ENCODE assay signal across 10 cellular contexts in the genomic region with DNA sequence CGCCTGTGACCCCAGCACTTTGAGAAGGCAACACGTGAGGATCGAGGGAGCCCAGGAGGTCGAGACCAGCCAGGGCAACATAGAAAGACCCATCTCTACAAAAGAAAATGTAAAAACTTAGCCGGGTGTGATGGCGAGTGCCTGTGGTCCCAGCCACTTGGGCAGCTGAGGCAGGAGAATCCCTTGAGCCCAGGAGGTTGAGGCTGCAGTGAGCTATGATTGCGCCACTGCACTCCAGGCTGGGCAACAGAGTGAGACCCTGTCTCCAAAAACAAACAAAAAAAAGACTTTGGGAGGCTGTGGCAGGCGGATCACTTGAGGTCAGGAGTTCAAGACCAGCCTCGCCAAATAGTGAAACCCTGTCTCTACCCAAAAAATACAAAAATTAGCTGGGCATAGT. TPM values are rescaled to one million over a fixed set of nuclear protein-coding genes. Genes with fewer than 3 reads are reported as not detected.
A peak's percentile ranks its signal among the peaks of the same experiment; 100 is the strongest.
DNase-seq lines count a peak whose midpoint lies in the region; ATAC-seq, FAIRE-seq and TF ChIP-seq lines count a peak whose summit lies in the region.
"Not testable (repeated sequence)": the region's sequence is repeated elsewhere in the genome, so short reads cannot be mapped to it uniquely, and the experiment has no call there.
"Had no signal": no experiment of that assay in that cellular context is flagged by ENCODE, and none has a peak within 500 bp of the region (broad histone marks: within the 10 kb centered on the region; RNA-seq: fewer than 3 reads in every experiment).

No MANE protein-coding gene starts in this region.

- not testable (repeated sequence) for H3K27me3 Mint-ChIP-seq in nephron progenitor cell (ENCODE audit: low read depth, poor library complexity); type B pancreatic cell

- not testable (repeated sequence) for H3K4me3 ChIP-seq in HEK293 (ENCODE audit: low read depth, low read length); K562; kidney (ENCODE audit: low read length in 2 of 2)
- peak overlapping the region; percentile 54; the same call in 1 of the 2 replicates for H3K4me3 ChIP-seq in PC-9

- peaks cover 70% of the 10 kb centered on the region for H3K4me1 Mint-ChIP-seq in nephron progenitor cell
- H3K4me1 Mint-ChIP-seq in type B pancreatic cell (ENCODE audit: unreplicated experiment), result peaks cover 26% of the 10 kb centered on the region

- H3K27ac ChIP-seq in HEK293 (ENCODE audit: extremely low read depth, low read depth, low read length); K562 (ENCODE audit: extremely low read depth, low read depth, low read length): not testable (repeated sequence)
- H3K27ac ChIP-seq in PC-9 (peak overlapping the region; percentile 81), kidney (ENCODE audit: low read depth in 2 of 2, low read length in 2 of 2) (peak overlapping the region; percentile 41 to 67)

- peak overlapping the region; percentile 73 for H3K4me2 ChIP-seq in PC-9
- not testable (repeated sequence) for H3K4me2 ChIP-seq in K562 (ENCODE audit: insufficient read depth, low read length)

- peaks cover 21% of the 10 kb centered on the region; the same call in 1 of the 2 replicates for H3F3A ChIP-seq in PC-9 (ENCODE audit: insufficient read depth, low read depth)

- not testable (repeated sequence) for H4K20me1 ChIP-seq in PC-9 (ENCODE audit: insufficient read depth); K562 (replicated peaks; ENCODE audit: control insufficient read depth, insufficient read depth, low read length)

- not testable (repeated sequence) for H2AFZ ChIP-seq in PC-9; K562 (ENCODE audit: low read depth, low read length)

- TF ChIP-seq CTCF in HEK293 (tag by site-specific recombination; IDR thresholded peaks at IDR 0.05); PC-9 (conservative IDR thresholded peaks at IDR 0.05); K562 (IDR thresholded peaks at IDR 0.05 in 2 of 3, conservative IDR thresholded peaks at IDR 0.05 in 1 of 3; ENCODE audit: insufficient read depth in 2 of 3, low read depth in 1 of 3, low read length in 3 of 3); kidney (IDR thresholded peaks at IDR 0.05; ENCODE audit: borderline replicate concordance, extremely low read depth, insufficient read depth); nephron progenitor cell (IDR thresholded peaks at IDR 0.05); type B pancreatic cell (conservative IDR thresholded peaks at IDR 0.05): not testable (repeated sequence)

- POLR2A ChIA-PET in HEK293 (lab: Yijun Ruan, JAX) (interaction anchor here (1.1 kb wide), 1 partner anchor 280 kb away, joined by 4 read pairs; no protein-coding TSS in a partner anchor), PC-9 (lab: Charles Lee; ENCODE audit: unreplicated experiment) (interaction anchor here (0.6 kb wide), 1 partner anchor 26 kb away, joined by 3 read pairs; no protein-coding TSS in a partner anchor), K562 (lab: Yijun Ruan, JAX) (interaction anchor here (0.7 to 1.1 kb wide), 2 partner anchors 286 to 311 kb away, joined by 3 to 4 read pairs; a partner anchor contains a TSS)

- not testable (repeated sequence) for TF ChIP-seq RAD21 in K562 (CRISPR knock-in tag; conservative IDR thresholded peaks at IDR 0.05 in 1 of 2, IDR thresholded peaks at IDR 0.05 in 1 of 2)

- intact Hi-C loops in PC-9 (cut with micrococcal nuclease; ENCODE audit: unreplicated experiment); K562 (cut with micrococcal nuclease); kidney (cut with DNase I): not testable (repeated sequence)

- H3K9me1 ChIP-seq in K562 (ENCODE audit: control insufficient read depth, insufficient read depth, low read length), result not testable (repeated sequence)

- H3K9ac ChIP-seq in K562 (ENCODE audit: insufficient read depth in 1 of 2, low read depth in 2 of 2, low read length in 2 of 2), result peak overlapping the region in 1 of 2 experiments; percentile 47; a peak in 1 of 4 replicates
- H3K9ac ChIP-seq in kidney (ENCODE audit: low read length in 2 of 2), result not testable (repeated sequence)

- not testable (repeated sequence) for DNase-seq in PC-9; K562 (ENCODE audit: extremely low read depth in 1 of 4, low spot score in 3 of 4); kidney; nephron progenitor cell; type B pancreatic cell (ENCODE audit: extremely low spot score, unreplicated experiment)

- not testable (repeated sequence) for H3K4me1 ChIP-seq in HEK293 (ENCODE audit: control insufficient read depth, insufficient read depth, low read length)
- H3K4me1 ChIP-seq in PC-9 (replicated peaks; ENCODE audit: insufficient read depth) (peaks cover 56% of the 10 kb centered on the region), K562 (replicated peaks in 1 of 2; ENCODE audit: control insufficient read depth in 2 of 2, insufficient read depth in 2 of 2, low read length in 2 of 2) (peaks cover 69 to 97% of the 10 kb centered on the region in 2 experiments), kidney (ENCODE audit: control insufficient read depth in 1 of 2, insufficient read depth in 1 of 2, low read depth in 1 of 2, low read length in 2 of 2) (peaks cover 5 to 33% of the 10 kb centered on the region in 2 donors)

- FAIRE-seq in K562 (lab: Jason Lieb, UNC); kidney (lab: Jason Lieb, UNC): not testable (repeated sequence)

- CTCF ChIA-PET in HEK293 (lab: Yijun Ruan, JAX), result interaction anchor here (0.6 kb wide), 1 partner anchor 20 kb away, joined by 3 read pairs; no protein-coding TSS in a partner anchor
- CTCF ChIA-PET in PC-9 (lab: Charles Lee); K562 (lab: Yijun Ruan, JAX; ENCODE audit: low intra/inter-chr PET ratio): not testable (repeated sequence)

- TF ChIP-seq EP300 in K562 (IDR thresholded peaks at IDR 0.05; ENCODE audit: low read length), result not testable (repeated sequence)

- H3K9me2 ChIP-seq in PC-9 (ENCODE audit: insufficient read depth), result not testable (repeated sequence)

- WGBS in K562 (ENCODE audit: insufficient coverage, low coverage, missing lambda C conversion rate), result 85% methylated on average over 8 of the region's 9 CpGs

- H3K36me3 ChIP-seq in HEK293 (ENCODE audit: control insufficient read depth in 2 of 2, insufficient read depth in 1 of 2, low read length in 2 of 2) (peaks cover 0 to 12% of the 10 kb centered on the region in 2 experiments; a peak in 1 of 3 replicates), K562 (ENCODE audit: control insufficient read depth, insufficient read depth, low read length) (peaks cover 37% of the 10 kb centered on the region; the same call in 1 of the 3 replicates)
- H3K36me3 ChIP-seq in PC-9 (ENCODE audit: low read depth); kidney (ENCODE audit: control insufficient read depth in 1 of 2, insufficient read depth in 2 of 2, low read length in 2 of 2): not testable (repeated sequence)

- H3K9me3 ChIP-seq in HEK293 (ENCODE audit: control insufficient read depth, insufficient read depth, low read depth, low read length); PC-9 (ENCODE audit: insufficient read depth, low read depth); K562 (replicated peaks; ENCODE audit: control insufficient read depth, insufficient read depth, low read depth, low read length); kidney (ENCODE audit: control insufficient read depth in 1 of 2, low read length in 2 of 2): not testable (repeated sequence)

- H3K79me2 ChIP-seq in PC-9 (ENCODE audit: low read depth), result not testable (repeated sequence)
- H3K79me2 ChIP-seq in K562 (ENCODE audit: control insufficient read depth, insufficient read depth, low read length), result peaks cover 73% of the 10 kb centered on the region

- H3K27me3 ChIP-seq in PC-9 (ENCODE audit: insufficient read depth, low read depth); K562 (ENCODE audit: control insufficient read depth in 2 of 2, insufficient read depth in 2 of 2, low read length in 2 of 2): not testable (repeated sequence)

- not testable (repeated sequence) for H3K36me3 Mint-ChIP-seq in nephron progenitor cell (ENCODE audit: low read depth); type B pancreatic cell

- not testable (repeated sequence) for H3K9me3 Mint-ChIP-seq in nephron progenitor cell, type B pancreatic cell

- TSS peak; percentile 54 for BruUV-seq in PC-9 (replicated peaks; lab: Mats Ljungman, UMichigan)
- not testable (repeated sequence) for BruUV-seq in K562 (replicated peaks; lab: Mats Ljungman, UMichigan)

- ATAC-seq in K562, result not testable (repeated sequence)

- in situ Hi-C loops in K562 (cut with MboI), result not testable (repeated sequence)

- not testable (repeated sequence) for TF ChIP-seq POLR2A in K562 (conservative IDR thresholded peaks at IDR 0.05)

- not testable (repeated sequence) for H3K4me3 Mint-ChIP-seq in nephron progenitor cell
- peak overlapping the region; percentile 52 for H3K4me3 Mint-ChIP-seq in type B pancreatic cell

- H3K27ac Mint-ChIP-seq in nephron progenitor cell, result peak overlapping the region; percentile 61
- H3K27ac Mint-ChIP-seq in type B pancreatic cell, result peak overlapping the region; percentile 90

RNA-seq across cellular contexts. Expression of a gene that starts 26.6 kb away (rescaled TPM):
- 61.5 and 95.3 TPM in 2 replicates for total RNA-seq in PC-9 (2021)
- total RNA-seq in K562 (2011; cell fraction: chromatin; rRNA removed; ENCODE audit: low replicate concordance), result 32.2 and 119 TPM in 2 replicates
- 140 and 174 TPM in 2 replicates for total RNA-seq in K562 (2011; cell fraction: nucleolus; rRNA removed)
- total RNA-seq in K562 (2011; cell fraction: nucleoplasm; rRNA removed), result 50.0 and 55.1 TPM in 2 replicates
- 181 and 210 TPM in 2 replicates for total RNA-seq in K562 (2014; rRNA removed)
- total RNA-seq in K562 (2014; rRNA removed; fragmentation: Illumina TruSeq; extraction: Trizol), result 13.0 and 15.5 TPM in 2 replicates
- total RNA-seq in K562 (2015; rRNA removed; fragmentation: Illumina TruSeq; extraction: Trizol), result 37.6 and 45.0 TPM in 2 replicates
- 128 and 134 TPM in 2 replicates for total RNA-seq in K562 (2021)
- 30.1 and 47.8 TPM in 2 replicates for polyA plus RNA-seq in K562 (2011; rRNA removed)
- 62.1 and 244 TPM in 2 replicates for polyA plus RNA-seq in K562 (2011; cell fraction: cytosol; rRNA removed)
- polyA plus RNA-seq in K562 (2011; cell fraction: nucleus; rRNA removed), result 137 and 203 TPM in 2 replicates
- polyA plus RNA-seq in K562 (2012), result 73.6 and 92.2 TPM in 2 replicates
- 16.3 and 52.9 TPM in 2 replicates for polyA plus RNA-seq in K562 (2014; fragmentation: Illumina TruSeq; extraction: Trizol)
- 1 to 10 TPM in 1 of 2 experiments, under 1 TPM in 1; 0.65 to 1.1 TPM for polyA plus RNA-seq in K562 (2014; fragmentation: Nextera tagmentation; extraction: Ambion mirVana)
- 106 and 130 TPM in 2 replicates for polyA plus RNA-seq in K562 (2014; rRNA removed)
- 17.0 and 26.0 TPM in 2 replicates for polyA minus RNA-seq in K562 (2011; rRNA and poly(A)+ RNA removed)
- 90.0 and 91.8 TPM in 2 replicates for polyA minus RNA-seq in K562 (2011; cell fraction: cytosol; rRNA and poly(A)+ RNA removed)
- polyA minus RNA-seq in K562 (2011; cell fraction: nucleus; rRNA and poly(A)+ RNA removed), result 52.1 and 52.4 TPM in 2 replicates
- total RNA-seq in kidney, result 40.3 TPM
- polyA plus RNA-seq in kidney (ENCODE audit: insufficient read depth, low read depth, low replicate concordance), result 77.2 TPM
- 59.5 and 65.4 TPM in 2 replicates for total RNA-seq in type B pancreatic cell (ENCODE audit: low replicate concordance)

RNA-seq across cellular contexts. Expression of a gene that starts 31.7 kb away (rescaled TPM):
- 9.2 and 10.7 TPM in 2 replicates for total RNA-seq in PC-9 (2021)
- 89.0 and 254 TPM in 2 replicates for total RNA-seq in K562 (2011; cell fraction: chromatin; rRNA removed; ENCODE audit: low replicate concordance)
- 180 and 206 TPM in 2 replicates for total RNA-seq in K562 (2011; cell fraction: nucleolus; rRNA removed)
- 120 and 121 TPM in 2 replicates for total RNA-seq in K562 (2011; cell fraction: nucleoplasm; rRNA removed)
- total RNA-seq in K562 (2014; rRNA removed), result 55.2 and 62.0 TPM in 2 replicates
- total RNA-seq in K562 (2014; rRNA removed; fragmentation: Illumina TruSeq; extraction: Trizol), result 14.8 and 16.4 TPM in 2 replicates
- total RNA-seq in K562 (2015; rRNA removed; fragmentation: Illumina TruSeq; extraction: Trizol), result 39.0 and 41.3 TPM in 2 replicates
- 97.2 and 118 TPM in 2 replicates for total RNA-seq in K562 (2021)
- 27.9 and 44.1 TPM in 2 replicates for polyA plus RNA-seq in K562 (2011; rRNA removed)
- 43.2 and 88.8 TPM in 2 replicates for polyA plus RNA-seq in K562 (2011; cell fraction: cytosol; rRNA removed)
- 58.8 and 128 TPM in 2 replicates for polyA plus RNA-seq in K562 (2011; cell fraction: nucleus; rRNA removed)
- polyA plus RNA-seq in K562 (2012), result 49.0 and 52.3 TPM in 2 replicates
- polyA plus RNA-seq in K562 (2014; fragmentation: Illumina TruSeq; extraction: Trizol), result 31.2 and 62.4 TPM in 2 replicates
- polyA plus RNA-seq in K562 (2014; fragmentation: Nextera tagmentation; extraction: Ambion mirVana), result 1 to 10 TPM; 1.4 to 2.0 TPM
- polyA plus RNA-seq in K562 (2014; rRNA removed), result 31.0 and 46.7 TPM in 2 replicates
- 36.2 and 53.3 TPM in 2 replicates for polyA minus RNA-seq in K562 (2011; rRNA and poly(A)+ RNA removed)
- 119 and 167 TPM in 2 replicates for polyA minus RNA-seq in K562 (2011; cell fraction: cytosol; rRNA and poly(A)+ RNA removed)
- polyA minus RNA-seq in K562 (2011; cell fraction: nucleus; rRNA and poly(A)+ RNA removed), result 45.8 and 47.4 TPM in 2 replicates
- 16.9 TPM for total RNA-seq in kidney
- polyA plus RNA-seq in kidney (ENCODE audit: insufficient read depth, low read depth, low replicate concordance), result 5.6 TPM
- total RNA-seq in type B pancreatic cell (ENCODE audit: low replicate concordance), result 83.0 and 124 TPM in 2 replicates

RNA-seq across cellular contexts. Expression of a gene that starts 40.4 kb away (rescaled TPM):
- not detected in 2 replicates for total RNA-seq in PC-9 (2021)
- total RNA-seq in K562 (2011; cell fraction: chromatin; rRNA removed; ENCODE audit: low replicate concordance), result 13.9 and 50.0 TPM in 2 replicates
- total RNA-seq in K562 (2011; cell fraction: nucleolus; rRNA removed), result 79.5 and 104 TPM in 2 replicates
- total RNA-seq in K562 (2011; cell fraction: nucleoplasm; rRNA removed), result 29.6 and 30.1 TPM in 2 replicates
- 19.3 and 26.7 TPM in 2 replicates for total RNA-seq in K562 (2014; rRNA removed)
- 0.80 and 1.1 TPM in 2 replicates for total RNA-seq in K562 (2014; rRNA removed; fragmentation: Illumina TruSeq; extraction: Trizol)
- 2.0 and 2.7 TPM in 2 replicates for total RNA-seq in K562 (2015; rRNA removed; fragmentation: Illumina TruSeq; extraction: Trizol)
- 36.2 and 39.4 TPM in 2 replicates for total RNA-seq in K562 (2021)
- 2.8 and 6.3 TPM in 2 replicates for polyA plus RNA-seq in K562 (2011; rRNA removed)
- 4.3 and 59.2 TPM in 2 replicates for polyA plus RNA-seq in K562 (2011; cell fraction: cytosol; rRNA removed)
- 36.4 and 172 TPM in 2 replicates for polyA plus RNA-seq in K562 (2011; cell fraction: nucleus; rRNA removed)
- polyA plus RNA-seq in K562 (2012), result 6.9 and 23.9 TPM in 2 replicates
- 0.37 and 2.7 TPM in 2 replicates for polyA plus RNA-seq in K562 (2014; fragmentation: Illumina TruSeq; extraction: Trizol)
- polyA plus RNA-seq in K562 (2014; fragmentation: Nextera tagmentation; extraction: Ambion mirVana), result under 1 TPM; 0.55 to 0.75 TPM
- 17.3 and 26.8 TPM in 2 replicates for polyA plus RNA-seq in K562 (2014; rRNA removed)
- 0.30 and 1.8 TPM in 2 replicates for polyA minus RNA-seq in K562 (2011; rRNA and poly(A)+ RNA removed)
- polyA minus RNA-seq in K562 (2011; cell fraction: cytosol; rRNA and poly(A)+ RNA removed), result 5.8 and 14.1 TPM in 2 replicates
- 5.8 and 22.6 TPM in 2 replicates for polyA minus RNA-seq in K562 (2011; cell fraction: nucleus; rRNA and poly(A)+ RNA removed)
- 0.69 TPM for total RNA-seq in kidney
- polyA plus RNA-seq in kidney (ENCODE audit: insufficient read depth, low read depth, low replicate concordance), result not detected
- 1.2 and 2.2 TPM in 2 replicates for total RNA-seq in type B pancreatic cell (ENCODE audit: low replicate concordance)
- total RNA-seq: A673, H4 had no signal

RNA-seq across cellular contexts. Expression of a gene that starts 42.6 kb away (rescaled TPM):
- total RNA-seq in PC-9 (2021), result 0.11 and 0.13 TPM in 2 replicates
- total RNA-seq in K562 (2011; cell fraction: chromatin; rRNA removed; ENCODE audit: low replicate concordance), result 0.32 and 0.88 TPM in 2 replicates
- total RNA-seq in K562 (2011; cell fraction: nucleolus; rRNA removed), result 1.3 and 2.9 TPM in 2 replicates
- total RNA-seq in K562 (2011; cell fraction: nucleoplasm; rRNA removed), result 0.29 and 0.46 TPM in 2 replicates
- 0.95 TPM in 1 of 2 replicates, not detected in the other for total RNA-seq in K562 (2014; rRNA removed)
- total RNA-seq in K562 (2014; rRNA removed; fragmentation: Illumina TruSeq; extraction: Trizol), result not detected in 2 replicates
- not detected in 2 replicates for total RNA-seq in K562 (2015; rRNA removed; fragmentation: Illumina TruSeq; extraction: Trizol)
- 0.51 TPM in 1 of 2 replicates, not detected in the other for total RNA-seq in K562 (2021)
- polyA plus RNA-seq in K562 (2011; rRNA removed), result 0.06 and 0.23 TPM in 2 replicates
- 0.31 and 0.53 TPM in 2 replicates for polyA plus RNA-seq in K562 (2011; cell fraction: cytosol; rRNA removed)
- 2.2 and 2.5 TPM in 2 replicates for polyA plus RNA-seq in K562 (2011; cell fraction: nucleus; rRNA removed)
- 0.12 and 0.51 TPM in 2 replicates for polyA plus RNA-seq in K562 (2012)
- polyA plus RNA-seq in K562 (2014; fragmentation: Illumina TruSeq; extraction: Trizol), result not detected in 2 replicates
- polyA plus RNA-seq in K562 (2014; fragmentation: Nextera tagmentation; extraction: Ambion mirVana), result not detected
- polyA plus RNA-seq in K562 (2014; rRNA removed), result 0.15 and 0.19 TPM in 2 replicates
- polyA minus RNA-seq in K562 (2011; rRNA and poly(A)+ RNA removed), result 0.06 TPM in 1 of 2 replicates, not detected in the other
- polyA minus RNA-seq in K562 (2011; cell fraction: cytosol; rRNA and poly(A)+ RNA removed), result not detected in 2 replicates
- polyA minus RNA-seq in K562 (2011; cell fraction: nucleus; rRNA and poly(A)+ RNA removed), result 0.40 and 1.4 TPM in 2 replicates
- 0.44 TPM for total RNA-seq in kidney
- 0.15 TPM for polyA plus RNA-seq in kidney (ENCODE audit: insufficient read depth, low read depth, low replicate concordance)
- total RNA-seq in type B pancreatic cell (ENCODE audit: low replicate concordance), result 0.65 and 1.00 TPM in 2 replicates
- total RNA-seq: A673; CD4-positive, CD25-positive, alpha-beta regulatory T cell; H4; SJCRH30 had no signal
- polyA plus RNA-seq: CD4-positive, CD25-positive, alpha-beta regulatory T cell had no signal

RNA-seq across cellular contexts. Expression of a gene that starts 44.6 kb away (rescaled TPM):
- total RNA-seq in PC-9 (2021) (55.8 and 57.5 TPM in 2 replicates), K562 (2014; rRNA removed) (63.2 and 75.6 TPM in 2 replicates), K562 (2014; rRNA removed; fragmentation: Illumina TruSeq; extraction: Trizol) (21.4 and 26.2 TPM in 2 replicates), K562 (2015; rRNA removed; fragmentation: Illumina TruSeq; extraction: Trizol) (44.6 and 46.1 TPM in 2 replicates), K562 (2021) (133 and 138 TPM in 2 replicates), kidney (71.4 TPM), type B pancreatic cell (ENCODE audit: low replicate concordance) (48.8 and 56.7 TPM in 2 replicates)
- 66.6 and 166 TPM in 2 replicates for total RNA-seq in K562 (2011; cell fraction: chromatin; rRNA removed; ENCODE audit: low replicate concordance)
- 109 and 113 TPM in 2 replicates for total RNA-seq in K562 (2011; cell fraction: nucleolus; rRNA removed)
- 92.6 and 119 TPM in 2 replicates for total RNA-seq in K562 (2011; cell fraction: nucleoplasm; rRNA removed)
- polyA plus RNA-seq in K562 (2011; rRNA removed) (59.0 and 93.9 TPM in 2 replicates), K562 (2014; fragmentation: Illumina TruSeq; extraction: Trizol) (87.6 and 109 TPM in 2 replicates), K562 (2014; fragmentation: Nextera tagmentation; extraction: Ambion mirVana) (1 to 10 TPM; 3.2 to 5.6 TPM), K562 (2014; rRNA removed) (140 and 154 TPM in 2 replicates), kidney (ENCODE audit: insufficient read depth, low read depth, low replicate concordance) (47.4 TPM)
- polyA plus RNA-seq in K562 (2011; cell fraction: cytosol; rRNA removed), result 105 and 207 TPM in 2 replicates
- 149 and 223 TPM in 2 replicates for polyA plus RNA-seq in K562 (2011; cell fraction: nucleus; rRNA removed)
- 85.0 and 165 TPM in 2 replicates for polyA plus RNA-seq in K562 (2012)
- polyA minus RNA-seq in K562 (2011; rRNA and poly(A)+ RNA removed), result 11.6 and 16.6 TPM in 2 replicates
- polyA minus RNA-seq in K562 (2011; cell fraction: cytosol; rRNA and poly(A)+ RNA removed), result 30.8 and 60.9 TPM in 2 replicates
- polyA minus RNA-seq in K562 (2011; cell fraction: nucleus; rRNA and poly(A)+ RNA removed), result 22.8 and 25.2 TPM in 2 replicates
